ENCODE assay signal across 31 cellular contexts in genomic region chr3:37086918-37087317, GRCh38.
"Had no signal": no experiment of that assay in that cellular context is flagged by ENCODE, and none has a peak within 500 bp of the region (broad histone marks: within the 10 kb centered on the region; RNA-seq: fewer than 3 reads in every experiment).

No MANE protein-coding gene starts in this region.

- H3K4me1 ChIP-seq: colonic mucosa, uterus had no signal

- ATAC-seq: activated CD4-positive, CD25-positive, alpha-beta regulatory T cell treated with anti-CD3 and anti-CD28 coated beads, Interleukin-2, amount 50 U/mL, for 24 hours; effector memory CD8-positive, alpha-beta T cell; heart right ventricle; naive thymus-derived CD4-positive, alpha-beta T cell; sciatic nerve; stimulated activated naive CD8-positive, alpha-beta T cell treated with anti-CD3 and anti-CD28 coated beads, Interleukin-15, Interleukin-2, amounts not matched to agents 100 U/mL and 50 U/mL, for 24 hours had no signal

- H3K27ac ChIP-seq: colonic mucosa, ovary, skin epidermis, testis, uterus, WERI-Rb-1 had no signal

- H3K9me3 ChIP-seq: colonic mucosa, heart right ventricle, ovary, prostate gland, testis, uterus had no signal

- H3K36me3 ChIP-seq: colonic mucosa, ovary, prostate gland, uterus, WERI-Rb-1 had no signal

- H3K27me3 ChIP-seq: colonic mucosa, dorsolateral prefrontal cortex, heart right ventricle, ovary, testis, uterus had no signal

- DNase-seq: activated CD4-positive, alpha-beta T cell treated with anti-CD3 and anti-CD28 coated beads for 48 hours; activated CD4-positive, alpha-beta T cell treated with anti-CD3 and anti-CD28 coated beads, Interleukin-2, amount 50 U/mL, for 48 hours; activated CD8-positive, alpha-beta memory T cell treated with anti-CD3 and anti-CD28 coated beads for 24 hours; activated gamma-delta T cell; activated naive CD4-positive, alpha-beta T cell treated with anti-CD3 and anti-CD28 coated beads, Interleukin-2, amount 10 ng/mL, durations not matched to agents 7 days and 5 days; activated naive CD8-positive, alpha-beta T cell treated with anti-CD3 and anti-CD28 coated beads, Interleukin-2, amount 10 ng/mL, durations not matched to agents 7 days and 5 days; activated T-cell treated with anti-CD3 and anti-CD28 coated beads, Interleukin-2, amount 50 U/mL, for 1 hour; amygdala; cerebellar nuclear complex; colonic mucosa; dorsolateral prefrontal cortex; effector memory CD8-positive, alpha-beta T cell; foreskin melanocyte; heart right ventricle; midbrain; naive thymus-derived CD4-positive, alpha-beta T cell; ovary; retina; stimulated activated CD4-positive, alpha-beta T cell treated with anti-CD3 and anti-CD28 coated beads, Interleukin-12 subunit alpha, Interleukin-12 subunit beta, amount 100 ng/mL, for 4 hours; stimulated activated CD4-positive, alpha-beta T cell treated with anti-CD3 and anti-CD28 coated beads, Interleukin-4, amount 100 ng/mL, for 1 hour; stimulated activated naive CD8-positive, alpha-beta T cell treated with anti-CD3 and anti-CD28 coated beads, Interleukin-15, Interleukin-2, amounts not matched to agents 100 U/mL and 50 U/mL, for 24 hours; testis; trophoblast cell; uterus; WERI-Rb-1 had no signal

- H3K4me3 ChIP-seq: colonic mucosa, dorsolateral prefrontal cortex, heart right ventricle, ovary, prostate gland, skin epidermis, testis, uterus had no signal

- FAIRE-seq: bronchial epithelial cell, TTC549 had no signal
